1 cellular context compared by ENCODE assay signal in genomic region chr21:43718872-43719747, GRCh38.
TF ChIP-seq lines count a peak whose summit lies in the region.

PDXK (plus strand) TSS chr21:43719129; CDS start chr21:43719295, 166 bp downstream.

TF ChIP-seq in HepG2, 621 proteins besides CTCF, POLR2A, EP300 and RAD21 (continued from another document):
- no peak for TF ChIP-seq THRA (CRISPR knock-in tag; IDR thresholded peaks at IDR 0.05; ENCODE audit: borderline replicate concordance)
- TF ChIP-seq TGIF2 (CRISPR knock-in tag; IDR thresholded peaks at IDR 0.05): peak; percentile 38; the same call in 1 of the 2 replicates
- TF ChIP-seq ZNF597 (CRISPR knock-in tag; IDR thresholded peaks at IDR 0.05): no peak
